In the genomic region with DNA sequence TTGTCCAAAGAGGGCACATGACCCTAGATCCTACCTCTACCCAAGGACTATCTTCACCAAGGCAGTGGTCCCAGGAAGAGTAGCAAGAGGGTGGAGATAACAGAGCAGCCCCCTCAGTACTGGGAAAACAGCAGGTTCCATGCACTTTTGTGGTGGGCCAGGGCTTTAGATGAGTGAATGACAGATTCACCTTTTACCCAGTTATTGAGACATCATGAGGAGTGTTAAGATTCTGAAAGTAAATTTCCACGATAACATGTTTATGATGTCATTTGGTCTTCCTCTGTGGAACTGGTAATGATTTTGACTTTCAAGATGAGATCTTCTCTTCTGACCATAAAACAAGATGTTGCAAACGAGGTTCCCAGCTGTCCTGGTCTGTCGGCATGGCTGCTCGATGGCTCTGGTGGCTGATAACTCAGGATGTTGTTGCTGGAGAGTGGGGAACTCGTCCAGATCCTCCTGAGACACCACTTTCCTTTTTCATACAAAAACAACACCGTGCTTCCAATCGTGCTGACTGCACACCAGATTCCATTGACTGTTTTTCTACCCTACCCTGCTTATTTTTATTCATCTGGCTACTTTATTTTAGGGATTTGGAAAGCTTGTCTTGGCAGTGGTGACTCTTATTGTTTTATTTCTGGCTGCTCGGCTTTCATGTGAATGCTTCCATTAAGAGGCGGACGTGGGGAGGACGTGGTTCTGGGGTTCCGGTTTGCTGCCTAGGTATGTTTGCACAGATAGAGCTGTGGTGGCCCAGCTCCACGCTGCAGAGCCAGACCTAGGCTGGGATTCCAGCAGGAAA, we compare ENCODE assay signal across 10 cellular contexts.
DNase-seq lines count a peak whose midpoint lies in the region; ATAC-seq, FAIRE-seq and TF ChIP-seq lines count a peak whose summit lies in the region.
"Had no signal": no experiment of that assay in that cellular context is flagged by ENCODE, and none has a peak within 500 bp of the region (broad histone marks: within the 10 kb centered on the region; RNA-seq: fewer than 3 reads in every experiment).

No MANE protein-coding gene starts in this region.

- H3K27me3 Mint-ChIP-seq in CD8-positive, alpha-beta T cell (ENCODE audit: low read depth), result no peaks in the 10 kb centered on the region
- H3K27me3 Mint-ChIP-seq: dendritic cell treated with granulocyte-macrophage colony-stimulating factor and Interleukin-4, amounts not matched to agents 40 ng/mL and 50 ng/mL, for 4 days had no signal

- RAD21 ChIA-PET in GM12878 (lab: Charles Lee; ENCODE audit: unreplicated experiment), result interaction anchor here (1.0 to 1.6 kb wide), 5 partner anchors 10 to 63 kb away, joined by 3 to 6 read pairs (median 3); no protein-coding TSS in a partner anchor

- WGBS in GM12878 (ENCODE audit: insufficient coverage, insufficient replicate concordance, low lambda C conversion rate, missing lambda C conversion rate), result 65% methylated on average over 13 of the region's 13 CpGs
- WGBS in spleen, 5 donors, result 53 to 66% (median 56%) methylated on average over 13 of the region's 13 CpGs

- peaks cover 3% of the 10 kb centered on the region; the same call in 1 of the 2 replicates for H4K20me1 ChIP-seq in GM12878 (ENCODE audit: control insufficient read depth, insufficient read depth)

- no TSS peak for BruUV-seq in GM12878 (replicated peaks; lab: Mats Ljungman, UMichigan)

- no peak for ATAC-seq in GM12878
- no peak for ATAC-seq in GM18868 (IDR thresholded peaks at IDR 0.05; ENCODE audit: unreplicated experiment)
- no peak for ATAC-seq in CD8-positive, alpha-beta T cell
- no peak for ATAC-seq in HG02870 (IDR thresholded peaks at IDR 0.05; ENCODE audit: unreplicated experiment)
- ATAC-seq in foreskin keratinocyte, result no peak

- no peak for TF ChIP-seq POLR2A in GM12878 (IDR thresholded peaks at IDR 0.05; ENCODE audit: low read depth, low read length)
- no peak for TF ChIP-seq POLR2A in spleen (IDR thresholded peaks at IDR 0.05)

- H3K4me3 Mint-ChIP-seq in CD8-positive, alpha-beta T cell, result no peak overlapping the region

- FAIRE-seq in GM12878 (lab: Jason Lieb, UNC), result no peak

- no peak for TF ChIP-seq CTCF in GM12878 (IDR thresholded peaks at IDR 0.05 in 2 of 3, conservative IDR thresholded peaks at IDR 0.05 in 1 of 3; ENCODE audit: control insufficient read depth in 2 of 3, extremely low read depth in 1 of 3, insufficient read depth in 1 of 3, low read depth in 3 of 3, low read length in 3 of 3)
- TF ChIP-seq CTCF in spleen (IDR thresholded peaks at IDR 0.05 in 8 of 11, conservative IDR thresholded peaks at IDR 0.05 in 3 of 11), result no peak
- no peak for TF ChIP-seq CTCF in CD8-positive, alpha-beta T cell (IDR thresholded peaks at IDR 0.05)
- TF ChIP-seq CTCF in foreskin keratinocyte (conservative IDR thresholded peaks at IDR 0.05), result no peak

- no peaks in the 10 kb centered on the region for H3K36me3 Mint-ChIP-seq in CD8-positive, alpha-beta T cell

- peaks cover 94% of the 10 kb centered on the region for H3K79me2 ChIP-seq in GM12878 (ENCODE audit: control insufficient read depth, insufficient read depth, low read length)

- H3K4me1 ChIP-seq in GM12878 (ENCODE audit: control insufficient read depth, insufficient read depth, low read length), result peaks cover 20% of the 10 kb centered on the region
- peaks cover 11 to 89% (median 61%) of the 10 kb centered on the region in 6 donors for H3K4me1 ChIP-seq in spleen
- no peaks in the 10 kb centered on the region for H3K4me1 ChIP-seq in CD8-positive, alpha-beta T cell (ENCODE audit: insufficient read depth, low read length)
- peaks cover 15% of the 10 kb centered on the region for H3K4me1 ChIP-seq in foreskin keratinocyte

- intact Hi-C loops in GM12878 (cut with micrococcal nuclease; ENCODE audit: unreplicated experiment) (no loop called here), spleen (cut with DNase I; ENCODE audit: low total_unique reads) (no loop called here)
- intact Hi-C loops in CD8-positive, alpha-beta T cell (cut with DNase I, micrococcal nuclease), result no loop called here

- no peak for TF ChIP-seq RAD21 in GM12878 (IDR thresholded peaks at IDR 0.05; ENCODE audit: insufficient read depth, low read depth, low read length)

- no peak overlapping the region for H2AFZ ChIP-seq in GM12878 (ENCODE audit: control insufficient read depth, low read depth, low read length)

- H3K36me3 ChIP-seq in GM12878 (ENCODE audit: control insufficient read depth in 2 of 2, insufficient read depth in 2 of 2, low read length in 1 of 2) (no peaks in the 10 kb centered on the region), spleen (no peaks in the 10 kb centered on the region)
- H3K36me3 ChIP-seq in CD8-positive, alpha-beta T cell (ENCODE audit: insufficient read depth, low read length), result no peaks in the 10 kb centered on the region

- H3K9me3 ChIP-seq in GM12878 (replicated peaks; ENCODE audit: control insufficient read depth, insufficient read depth, low read length) (no peaks in the 10 kb centered on the region), spleen (no peaks in the 10 kb centered on the region)
- no peaks in the 10 kb centered on the region for H3K9me3 ChIP-seq in CD8-positive, alpha-beta T cell (ENCODE audit: low read length)

- CTCF ChIA-PET in GM12878 (lab: Yijun Ruan, JAX), result interaction anchor here (1.2 to 3.5 kb wide), 5 partner anchors 12 to 90 kb away, joined by 3 to 22 read pairs (median 4); no protein-coding TSS in a partner anchor
- CTCF ChIA-PET in CD8-positive, alpha-beta T cell (lab: Charles Lee), result interaction anchor here (0.6 to 1.1 kb wide), 2 partner anchors 46 to 159 kb away, joined by 3 read pairs; no protein-coding TSS in a partner anchor

- no peak overlapping the region for H3K4me3 ChIP-seq in GM12878
- H3K4me3 ChIP-seq in spleen, result peak overlapping the region in 2 of 8 donors; percentile 1 to 4
- H3K4me3 ChIP-seq in CD8-positive, alpha-beta T cell (ENCODE audit: low read depth, low read length), result no peak overlapping the region

- H3K4me1 Mint-ChIP-seq in CD8-positive, alpha-beta T cell (ENCODE audit: low read depth), result peaks cover 53% of the 10 kb centered on the region

- peak; percentile 49 for DNase-seq in G401 (ENCODE audit: low spot score)
- no peak for DNase-seq in GM12878 (ENCODE audit: low read depth, low spot score)
- DNase-seq in hepatic stellate cell (ENCODE audit: low spot score), result peak; percentile 40
- no peak for DNase-seq in spleen
- DNase-seq in CD8-positive, alpha-beta T cell, result no peak
- no peak for DNase-seq in foreskin keratinocyte
- DNase-seq: NCI-H1092 had no signal

- H3K27ac ChIP-seq in GM12878 (ENCODE audit: control insufficient read depth, insufficient read depth) (peak overlapping the region; percentile 8; the same call in 1 of the 2 replicates), spleen (peak overlapping the region in 5 of 8 donors; percentile 1 to 63 (median 5)), foreskin keratinocyte (no peak overlapping the region)
- no peak overlapping the region for H3K27ac ChIP-seq in CD8-positive, alpha-beta T cell (ENCODE audit: low read depth, low read length)

- SMC1A ChIA-PET in GM12878 (lab: Charles Lee; ENCODE audit: uncharacterized antibody, unreplicated experiment), result interaction anchor here (0.7 to 23.6 kb wide), 10 partner anchors 11 to 90 kb away, joined by 3 to 456 read pairs (median 6); no protein-coding TSS in a partner anchor

- H3K4me2 ChIP-seq in GM12878 (ENCODE audit: control insufficient read depth, insufficient read depth), result peak overlapping the region; percentile 58; the same call in 1 of the 2 replicates

- TF ChIP-seq EP300 in GM12878 (IDR thresholded peaks at IDR 0.05; ENCODE audit: borderline replicate concordance in 1 of 2, control insufficient read depth in 1 of 2, low read depth in 2 of 2, low read length in 2 of 2), result no peak

- no peaks in the 10 kb centered on the region for H3K9me3 Mint-ChIP-seq in CD8-positive, alpha-beta T cell
- H3K9me3 Mint-ChIP-seq: dendritic cell treated with granulocyte-macrophage colony-stimulating factor and Interleukin-4, amounts not matched to agents 40 ng/mL and 50 ng/mL, for 4 days had no signal

- no peak overlapping the region for H3K27ac Mint-ChIP-seq in CD8-positive, alpha-beta T cell
- H3K27ac Mint-ChIP-seq: dendritic cell treated with granulocyte-macrophage colony-stimulating factor and Interleukin-4, amounts not matched to agents 40 ng/mL and 50 ng/mL, for 4 days had no signal

- no peaks in the 10 kb centered on the region for H3K27me3 ChIP-seq in GM12878 (replicated peaks in 1 of 2; ENCODE audit: control insufficient read depth in 2 of 2, insufficient read depth in 2 of 2, low read length in 1 of 2)
- H3K27me3 ChIP-seq in spleen (replicated peaks in 1 of 7), result no peaks in the 10 kb centered on the region
- H3K27me3 ChIP-seq in CD8-positive, alpha-beta T cell (ENCODE audit: insufficient read depth, low read length), result no peaks in the 10 kb centered on the region
- no peaks in the 10 kb centered on the region for H3K27me3 ChIP-seq in foreskin keratinocyte

- POLR2A ChIA-PET in GM12878 (lab: Charles Lee), result interaction anchor here (1.4 to 7.2 kb wide), 4 partner anchors 11 to 90 kb away, joined by 4 to 51 read pairs (median 7); no protein-coding TSS in a partner anchor
- POLR2A ChIA-PET in CD8-positive, alpha-beta T cell (lab: Charles Lee), result no interaction called here

- no peak overlapping the region for H3K9ac ChIP-seq in GM12878 (ENCODE audit: control insufficient read depth, insufficient read depth, low read length)

- in situ Hi-C loops in G401 (cut with HindIII; ENCODE audit: low sequenced_read_pairs), result no loop called here
- in situ Hi-C loops in GM12878 (cut with MboI), result no loop called here

TF ChIP-seq in GM12878, 131 proteins besides CTCF, POLR2A, EP300 and RAD21 (continues in another document):
- TF ChIP-seq MEF2B (IDR thresholded peaks at IDR 0.05; ENCODE audit: partially characterized antibody, poor library complexity, severe bottlenecking) (no peak), LARP7 (IDR thresholded peaks at IDR 0.05) (no peak)

Comparison
In these comparisons a context has a peak if more than half of its experiments do, and no peak if none do; other contexts are left out.
1. DNase-seq: peak in G401 (single experiment) and hepatic stellate cell (single experiment); none in GM12878 (single experiment), spleen (single experiment), CD8-positive, alpha-beta T cell (0 of 7) and foreskin keratinocyte (0 of 2).
2. H3K27ac ChIP-seq: peak in GM12878 (single experiment) and spleen (5 of 8); none in CD8-positive, alpha-beta T cell (single experiment) and foreskin keratinocyte (single experiment).